In genomic region chr3:114974387-114974786, GRCh38 we compare ENCODE assay signal across 1 cellular context.
TF ChIP-seq lines count a peak whose summit lies in the region.

No MANE protein-coding gene starts in this region.

TF ChIP-seq in HepG2, 621 proteins besides CTCF, POLR2A, EP300 and RAD21 (continued from another document):
- no peak for TF ChIP-seq MTERF4 (CRISPR knock-in tag; IDR thresholded peaks at IDR 0.05)
- TF ChIP-seq ZNF264 (CRISPR knock-in tag; IDR thresholded peaks at IDR 0.05) = no peak
- no peak for TF ChIP-seq PHF5A (CRISPR knock-in tag; IDR thresholded peaks at IDR 0.05; ENCODE audit: low read depth, unreplicated experiment)
